ENCODE assay signal across 24 cellular contexts in the genomic region with DNA sequence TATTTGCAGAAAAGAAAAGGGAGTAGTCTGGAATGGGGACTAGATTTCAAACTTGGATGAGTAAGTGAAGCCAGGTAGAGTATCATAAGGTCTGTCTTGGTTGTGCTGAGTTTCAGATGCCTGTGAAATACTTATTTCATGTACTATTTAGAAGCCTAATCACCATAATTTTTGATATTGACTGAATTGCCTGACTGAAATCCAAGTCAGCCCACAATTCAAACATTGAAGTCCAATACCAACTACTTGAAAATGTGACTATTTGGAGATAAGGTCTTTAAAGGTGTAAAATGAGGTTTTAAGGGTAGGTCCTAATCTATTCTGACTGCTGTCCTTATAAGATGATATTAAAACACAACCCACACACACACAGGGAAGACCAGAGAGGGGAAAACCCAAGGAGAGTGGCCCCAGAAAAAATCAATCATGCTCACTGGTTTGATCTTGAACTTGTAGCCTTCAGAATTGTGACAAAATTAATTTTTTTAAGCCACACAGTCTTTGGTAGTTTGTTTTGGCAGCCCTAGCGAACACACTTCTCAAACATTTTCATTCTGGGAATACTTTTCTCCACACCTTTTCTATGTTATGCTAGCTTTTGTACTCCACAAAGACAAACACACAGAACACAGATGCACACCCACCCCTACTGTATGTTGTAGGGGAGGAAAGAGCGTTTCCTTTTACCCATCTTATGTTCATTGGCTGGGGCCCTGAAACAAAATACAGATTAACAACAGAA.
DNase-seq lines count a peak whose midpoint lies in the region; ATAC-seq and TF ChIP-seq lines count a peak whose summit lies in the region.
"Had no signal": no experiment of that assay in that cellular context is flagged by ENCODE, and none has a peak within 500 bp of the region (broad histone marks: within the 10 kb centered on the region; RNA-seq: fewer than 3 reads in every experiment).

No MANE protein-coding gene starts in this region.

- TF ChIP-seq CTCF in progenitor cell of endocrine pancreas (IDR thresholded peaks at IDR 0.05; ENCODE audit: unreplicated experiment) (no peak), thyroid gland (IDR thresholded peaks at IDR 0.05) (no peak), heart left ventricle (IDR thresholded peaks at IDR 0.05) (no peak)

- intact Hi-C loops in thyroid gland (cut with DNase I), result loop anchor here (10.0 kb wide), 1 partner anchor 61 kb away; a partner anchor contains a TSS
- intact Hi-C loops in heart left ventricle (cut with DNase I), result no loop called here

- DNase-seq in activated CD4-positive, alpha-beta T cell treated with anti-CD3 and anti-CD28 coated beads, Interleukin-2, amount 10 ng/mL, durations not matched to agents 7 days and 5 days, result no peak
- no peak for DNase-seq in activated CD4-positive, alpha-beta T cell treated with anti-CD3 and anti-CD28 coated beads, Interleukin-2, amount 50 U/mL, for 4 hours
- no peak for DNase-seq in activated naive CD8-positive, alpha-beta T cell treated with anti-CD3 and anti-CD28 coated beads, Interleukin-2, amount 10 ng/mL, durations not matched to agents 7 days and 5 days
- DNase-seq in progenitor cell of endocrine pancreas (ENCODE audit: low spot score, unreplicated experiment) (no peak), thyroid gland (no peak), heart left ventricle (no peak)
- no peak for DNase-seq in stimulated activated effector memory CD8-positive, alpha-beta T cell treated with anti-CD3 and anti-CD28 coated beads, Interleukin-12 subunit alpha, Interleukin-12 subunit beta, amount 100 ng/mL, for 72 hours (ENCODE audit: low spot score in 2 of 2)
- DNase-seq: activated CD4-positive, CD25-positive, alpha-beta regulatory T cell treated with anti-CD3 and anti-CD28 coated beads, Interleukin-2, amount 50 U/mL, for 72 hours; activated CD8-positive, alpha-beta memory T cell treated with anti-CD3 and anti-CD28 coated beads, Interleukin-2, amount 50 U/mL, for 4 hours; activated gamma-delta T cell; GOT3; KBM-7; kidney glomerular epithelial cell; NCI-H146; NCI-H510A; NK-92 treated with Interleukin-12 subunit alpha and Interleukin-12 subunit beta, amount 100 ng/mL, for 24 hours; occipital lobe; small intestine; stimulated activated CD4-positive, alpha-beta T cell treated with anti-CD3 and anti-CD28 coated beads, Interleukin-2, amount 100 ng/mL, for 24 hours; stimulated activated naive CD4-positive, alpha-beta T cell; upper lobe of left lung had no signal

- 94% methylated on average over 2 of the region's 2 CpGs for WGBS in thyroid gland, 2 donors
- WGBS in heart left ventricle, 4 donors, result 98 to 99% (median 99%) methylated on average over 2 of the region's 2 CpGs

- peaks cover 19% of the 10 kb centered on the region for H3K4me1 Mint-ChIP-seq in activated CD4-positive, alpha-beta T cell treated with anti-CD3 and anti-CD28 coated beads, Interleukin-2, amount 10 ng/mL, durations not matched to agents 7 days and 5 days
- H3K4me1 Mint-ChIP-seq in activated naive CD8-positive, alpha-beta T cell treated with anti-CD3 and anti-CD28 coated beads, Interleukin-2, amount 10 ng/mL, durations not matched to agents 7 days and 5 days, result peaks cover 23% of the 10 kb centered on the region
- no peaks in the 10 kb centered on the region for H3K4me1 Mint-ChIP-seq in progenitor cell of endocrine pancreas (ENCODE audit: low read depth)
- H3K4me1 Mint-ChIP-seq in stimulated activated effector memory CD8-positive, alpha-beta T cell treated with anti-CD3 and anti-CD28 coated beads, Interleukin-12 subunit alpha, Interleukin-12 subunit beta, amount 100 ng/mL, for 72 hours, result no peaks in the 10 kb centered on the region

- no peaks in the 10 kb centered on the region for H3K27me3 Mint-ChIP-seq in activated CD4-positive, alpha-beta T cell treated with anti-CD3 and anti-CD28 coated beads, Interleukin-2, amount 10 ng/mL, durations not matched to agents 7 days and 5 days
- no peaks in the 10 kb centered on the region for H3K27me3 Mint-ChIP-seq in activated naive CD8-positive, alpha-beta T cell treated with anti-CD3 and anti-CD28 coated beads, Interleukin-2, amount 10 ng/mL, durations not matched to agents 7 days and 5 days
- no peaks in the 10 kb centered on the region for H3K27me3 Mint-ChIP-seq in progenitor cell of endocrine pancreas

- H3K4me3 ChIP-seq in thyroid gland (replicated peaks in 1 of 3) (no peak overlapping the region), heart left ventricle (no peak overlapping the region)
- H3K4me3 ChIP-seq: lung, upper lobe of left lung had no signal

- POLR2A ChIA-PET in activated CD4-positive, alpha-beta T cell treated with anti-CD3 and anti-CD28 coated beads, Interleukin-2, amount 10 ng/mL, durations not matched to agents 7 days and 5 days (lab: Charles Lee), result interaction anchor here (3.6 to 4.6 kb wide), 3 partner anchors 16 to 58 kb away, joined by 33 to 205 read pairs (median 65); a partner anchor contains a TSS
- POLR2A ChIA-PET in activated naive CD8-positive, alpha-beta T cell treated with anti-CD3 and anti-CD28 coated beads, Interleukin-2, amount 10 ng/mL, durations not matched to agents 7 days and 5 days (lab: Charles Lee), result interaction anchor here (1.0 to 26.7 kb wide), 9 partner anchors 8 to 919 kb away, joined by 3 to 1314 read pairs (median 157); a partner anchor contains a TSS

- H3K9me3 ChIP-seq in KOPT-K1 (ENCODE audit: insufficient read depth, low read length, poor library complexity, severe bottlenecking) (no peaks in the 10 kb centered on the region), thyroid gland (no peaks in the 10 kb centered on the region), heart left ventricle (no peaks in the 10 kb centered on the region)
- H3K9me3 ChIP-seq: upper lobe of left lung had no signal

- H3K4me3 Mint-ChIP-seq in activated CD4-positive, alpha-beta T cell treated with anti-CD3 and anti-CD28 coated beads, Interleukin-2, amount 10 ng/mL, durations not matched to agents 7 days and 5 days, result no peak overlapping the region
- peak overlapping the region; percentile 30 for H3K4me3 Mint-ChIP-seq in activated naive CD8-positive, alpha-beta T cell treated with anti-CD3 and anti-CD28 coated beads, Interleukin-2, amount 10 ng/mL, durations not matched to agents 7 days and 5 days
- H3K4me3 Mint-ChIP-seq in progenitor cell of endocrine pancreas (ENCODE audit: low read depth), result peak overlapping the region; percentile 35
- no peak overlapping the region for H3K4me3 Mint-ChIP-seq in stimulated activated effector memory CD8-positive, alpha-beta T cell treated with anti-CD3 and anti-CD28 coated beads, Interleukin-12 subunit alpha, Interleukin-12 subunit beta, amount 100 ng/mL, for 72 hours

- H3K9me3 Mint-ChIP-seq in activated CD4-positive, alpha-beta T cell treated with anti-CD3 and anti-CD28 coated beads, Interleukin-2, amount 10 ng/mL, durations not matched to agents 7 days and 5 days, result peaks cover 2% of the 10 kb centered on the region
- H3K9me3 Mint-ChIP-seq in activated naive CD8-positive, alpha-beta T cell treated with anti-CD3 and anti-CD28 coated beads, Interleukin-2, amount 10 ng/mL, durations not matched to agents 7 days and 5 days, result no peaks in the 10 kb centered on the region
- no peaks in the 10 kb centered on the region for H3K9me3 Mint-ChIP-seq in progenitor cell of endocrine pancreas (ENCODE audit: low read depth)
- H3K9me3 Mint-ChIP-seq in stimulated activated effector memory CD8-positive, alpha-beta T cell treated with anti-CD3 and anti-CD28 coated beads, Interleukin-12 subunit alpha, Interleukin-12 subunit beta, amount 100 ng/mL, for 72 hours, result no peaks in the 10 kb centered on the region

- ATAC-seq in activated naive CD8-positive, alpha-beta T cell treated with anti-CD3 and anti-CD28 coated beads, Interleukin-2, amount 10 ng/mL, durations not matched to agents 7 days and 5 days (ENCODE audit: low read depth), result no peak
- no peak for ATAC-seq in stimulated activated effector memory CD8-positive, alpha-beta T cell treated with anti-CD3 and anti-CD28 coated beads, Interleukin-12 subunit alpha, Interleukin-12 subunit beta, amount 100 ng/mL, for 72 hours
- ATAC-seq in heart left ventricle, result no peak
- ATAC-seq: SK-N-SH treated with all-trans-retinoic acid at 6 μM for 48 hours had no signal

- peaks cover 9% of the 10 kb centered on the region in 2 donors for H3K4me1 ChIP-seq in thyroid gland
- peaks cover 0 to 31% (median 9%) of the 10 kb centered on the region in 12 donors for H3K4me1 ChIP-seq in heart left ventricle

- H3K27me3 ChIP-seq in thyroid gland (peaks cover 5% of the 10 kb centered on the region), heart left ventricle (peaks cover 0 to 18% (median 0%) of the 10 kb centered on the region in 9 donors)

- H3K27ac ChIP-seq in KOPT-K1 (ENCODE audit: low read depth, low read length, poor library complexity, severe bottlenecking), result peak overlapping the region; percentile 89
- H3K27ac ChIP-seq in thyroid gland, result no peak overlapping the region
- no peak overlapping the region for H3K27ac ChIP-seq in heart left ventricle
- H3K27ac ChIP-seq: upper lobe of left lung had no signal

- H3K36me3 ChIP-seq in KOPT-K1 (ENCODE audit: insufficient read depth, low read length) (no peaks in the 10 kb centered on the region), thyroid gland (no peaks in the 10 kb centered on the region), heart left ventricle (no peaks in the 10 kb centered on the region)
- H3K36me3 ChIP-seq: upper lobe of left lung had no signal

- no peaks in the 10 kb centered on the region for H3K36me3 Mint-ChIP-seq in activated CD4-positive, alpha-beta T cell treated with anti-CD3 and anti-CD28 coated beads, Interleukin-2, amount 10 ng/mL, durations not matched to agents 7 days and 5 days (ENCODE audit: low read depth)
- H3K36me3 Mint-ChIP-seq in activated naive CD8-positive, alpha-beta T cell treated with anti-CD3 and anti-CD28 coated beads, Interleukin-2, amount 10 ng/mL, durations not matched to agents 7 days and 5 days, result peaks cover 2% of the 10 kb centered on the region
- H3K36me3 Mint-ChIP-seq in progenitor cell of endocrine pancreas (ENCODE audit: insufficient read depth), result no peaks in the 10 kb centered on the region
- no peaks in the 10 kb centered on the region for H3K36me3 Mint-ChIP-seq in stimulated activated effector memory CD8-positive, alpha-beta T cell treated with anti-CD3 and anti-CD28 coated beads, Interleukin-12 subunit alpha, Interleukin-12 subunit beta, amount 100 ng/mL, for 72 hours

- CTCF ChIA-PET in activated CD4-positive, alpha-beta T cell treated with anti-CD3 and anti-CD28 coated beads, Interleukin-2, amount 10 ng/mL, durations not matched to agents 7 days and 5 days (lab: Charles Lee), result interaction anchor here (0.6 to 3.7 kb wide), 3 partner anchors 8 to 25 kb away, joined by 3 to 35 read pairs (median 6); a partner anchor contains a TSS

- no peak for TF ChIP-seq POLR2A in thyroid gland (IDR thresholded peaks at IDR 0.05)
- no peak for TF ChIP-seq POLR2A in heart left ventricle (IDR thresholded peaks at IDR 0.05)

- peak overlapping the region; percentile 71 for H3K27ac Mint-ChIP-seq in activated CD4-positive, alpha-beta T cell treated with anti-CD3 and anti-CD28 coated beads, Interleukin-2, amount 10 ng/mL, durations not matched to agents 7 days and 5 days
- H3K27ac Mint-ChIP-seq in activated naive CD8-positive, alpha-beta T cell treated with anti-CD3 and anti-CD28 coated beads, Interleukin-2, amount 10 ng/mL, durations not matched to agents 7 days and 5 days, result no peak overlapping the region
- H3K27ac Mint-ChIP-seq in progenitor cell of endocrine pancreas, result peak overlapping the region; percentile 78
- H3K27ac Mint-ChIP-seq in stimulated activated effector memory CD8-positive, alpha-beta T cell treated with anti-CD3 and anti-CD28 coated beads, Interleukin-12 subunit alpha, Interleukin-12 subunit beta, amount 100 ng/mL, for 72 hours, result no peak overlapping the region

Comparison
In these comparisons a context has a peak if more than half of its experiments do, and no peak if none do; other contexts are left out.
1. H3K27ac Mint-ChIP-seq: peak in activated CD4-positive, alpha-beta T cell treated with anti-CD3 and anti-CD28 coated beads, Interleukin-2, amount 10 ng/mL, durations not matched to agents 7 days and 5 days (single experiment) and progenitor cell of endocrine pancreas (single experiment); none in activated naive CD8-positive, alpha-beta T cell treated with anti-CD3 and anti-CD28 coated beads, Interleukin-2, amount 10 ng/mL, durations not matched to agents 7 days and 5 days (single experiment) and stimulated activated effector memory CD8-positive, alpha-beta T cell treated with anti-CD3 and anti-CD28 coated beads, Interleukin-12 subunit alpha, Interleukin-12 subunit beta, amount 100 ng/mL, for 72 hours (single experiment).
2. H3K4me3 Mint-ChIP-seq: peak in activated naive CD8-positive, alpha-beta T cell treated with anti-CD3 and anti-CD28 coated beads, Interleukin-2, amount 10 ng/mL, durations not matched to agents 7 days and 5 days (single experiment) and progenitor cell of endocrine pancreas (single experiment); none in activated CD4-positive, alpha-beta T cell treated with anti-CD3 and anti-CD28 coated beads, Interleukin-2, amount 10 ng/mL, durations not matched to agents 7 days and 5 days (single experiment) and stimulated activated effector memory CD8-positive, alpha-beta T cell treated with anti-CD3 and anti-CD28 coated beads, Interleukin-12 subunit alpha, Interleukin-12 subunit beta, amount 100 ng/mL, for 72 hours (single experiment).